Comparison of ENCODE assay signal across 8 cellular contexts in genomic region chr11:12086271-12087074, GRCh38. TPM values are rescaled to one million over a fixed set of nuclear protein-coding genes. Genes with fewer than 3 reads are reported as not detected.
A peak's percentile ranks its signal among the peaks of the same experiment; 100 is the strongest.
DNase-seq lines count a peak whose midpoint lies in the region; ATAC-seq and TF ChIP-seq lines count a peak whose summit lies in the region.

No MANE protein-coding gene starts in this region.

- no peak overlapping the region for H3K4me3 ChIP-seq in MG63
- H3K4me3 ChIP-seq in left lung = no peak overlapping the region
- no peak overlapping the region for H3K4me3 ChIP-seq in upper lobe of right lung
- no peak overlapping the region for H3K4me3 ChIP-seq in neuronal stem cell (ENCODE audit: low read length in 2 of 2)

- H3K27me3 ChIP-seq in MG63 = no peaks in the 10 kb centered on the region
- no peaks in the 10 kb centered on the region for H3K27me3 ChIP-seq in left lung
- H3K27me3 ChIP-seq in upper lobe of right lung = no peaks in the 10 kb centered on the region
- no peaks in the 10 kb centered on the region for H3K27me3 ChIP-seq in neuronal stem cell (ENCODE audit: control insufficient read depth in 3 of 3, insufficient read depth in 3 of 3, low read depth in 1 of 3, low read length in 3 of 3)

- POLR2A ChIA-PET in MCF 10A (lab: Yijun Ruan, JAX) = interaction anchor here (0.7 to 5.5 kb wide), 15 partner anchors 10 to 795 kb away, joined by 3 to 65 read pairs (median 4); partner anchors contain the start of gene MICAL2

- H3K4ac ChIP-seq in neuronal stem cell (ENCODE audit: low read length) = no peak overlapping the region

- H2BK5ac ChIP-seq in neuronal stem cell (ENCODE audit: low read length) = no peak overlapping the region

- DNase-seq in CD1c-positive myeloid dendritic cell (ENCODE audit: extremely low spot score) = peak; percentile 25
- DNase-seq in MG63 = peak; percentile 74
- peak; percentile 82 for DNase-seq in MCF 10A (ENCODE audit: unreplicated experiment)
- peak in 1 of 2 donors; percentile 65 for DNase-seq in left lung
- peak; percentile 70 for DNase-seq in upper lobe of right lung
- no peak for DNase-seq in neuronal stem cell (ENCODE audit: low spot score)
- no peak for DNase-seq in NCI-H2107 treated with DMSO at 0.1 percent for 48 hours (lab: John Stamatoyannopoulos, UW; ENCODE audit: unreplicated experiment)

- H3K9me3 ChIP-seq in MG63 (peaks cover 6% of the 10 kb centered on the region), left lung (no peaks in the 10 kb centered on the region), upper lobe of right lung (no peaks in the 10 kb centered on the region), neuronal stem cell (replicated peaks in 1 of 2; ENCODE audit: control insufficient read depth in 2 of 2, insufficient read depth in 1 of 2, low read depth in 1 of 2, low read length in 2 of 2) (no peaks in the 10 kb centered on the region)

- CTCF ChIA-PET in MCF 10A (lab: Yijun Ruan, JAX) = interaction anchor here (0.6 to 8.6 kb wide), 17 partner anchors 11 to 311 kb away, joined by 3 to 83 read pairs (median 4); no protein-coding TSS in a partner anchor

- H4K91ac ChIP-seq in neuronal stem cell (ENCODE audit: low read depth, low read length, poor library complexity) = no peak overlapping the region

- H2BK12ac ChIP-seq in neuronal stem cell (ENCODE audit: low read length) = no peak overlapping the region

- H3K23ac ChIP-seq in neuronal stem cell (ENCODE audit: low read depth, low read length, poor library complexity) = no peak overlapping the region

- no peak overlapping the region for H4K8ac ChIP-seq in neuronal stem cell (ENCODE audit: low read depth, low read length)

- H2BK15ac ChIP-seq in neuronal stem cell (ENCODE audit: low read length) = no peak overlapping the region

- TF ChIP-seq CTCF in MCF 10A (IDR thresholded peaks at IDR 0.05; ENCODE audit: unreplicated experiment) (no peak), left lung (IDR thresholded peaks at IDR 0.05) (no peak), upper lobe of right lung (IDR thresholded peaks at IDR 0.05) (no peak)

- H2AK5ac ChIP-seq in neuronal stem cell (ENCODE audit: low read depth, low read length) = no peak overlapping the region

- H2AFZ ChIP-seq in neuronal stem cell (ENCODE audit: low read length) = no peak overlapping the region

- no peak overlapping the region for H3K18ac ChIP-seq in neuronal stem cell (ENCODE audit: low read length)

- no peaks in the 10 kb centered on the region for H3K36me3 Mint-ChIP-seq in MCF 10A (ENCODE audit: insufficient read depth, unreplicated experiment)

- H3K4me1 ChIP-seq in left lung (peaks cover 35 to 64% of the 10 kb centered on the region in 2 donors), upper lobe of right lung (peaks cover 62% of the 10 kb centered on the region), neuronal stem cell (ENCODE audit: control insufficient read depth in 2 of 2, insufficient read depth in 1 of 2, low read depth in 1 of 2, low read length in 2 of 2) (peaks cover 0 to 7% of the 10 kb centered on the region in 2 donors)

- whole genome bisulfite sequencing in neuronal stem cell (ENCODE audit: extremely low coverage in 2 of 2, insufficient read length in 2 of 2, insufficient replicate concordance in 1 of 2), 2 donors = no CpG with 5 or more reads among the region's 3 CpGs

- intact Hi-C loops in MCF 10A (cut with micrococcal nuclease) (loop anchor here (5.0 kb wide), 1 partner anchor 39 kb away; no protein-coding TSS in a partner anchor), left lung (cut with DNase I) (no loop called here), upper lobe of right lung (cut with DNase I) (no loop called here)

- peak; percentile 70 for ATAC-seq in left lung
- ATAC-seq in upper lobe of right lung = peak; percentile 55
- no peak for ATAC-seq in HG02642 (IDR thresholded peaks at IDR 0.05; ENCODE audit: poor library complexity, unreplicated experiment)

- H3K9me3 Mint-ChIP-seq in MCF 10A (ENCODE audit: unreplicated experiment) = no peaks in the 10 kb centered on the region

- H3K9ac ChIP-seq in neuronal stem cell (ENCODE audit: low read depth, low read length, poor library complexity) = no peak overlapping the region

- H3K27ac ChIP-seq in left lung (peak overlapping the region; percentile 80), upper lobe of right lung (peak overlapping the region; percentile 47), neuronal stem cell (replicated peaks; ENCODE audit: low read length) (no peak overlapping the region)

- no peaks in the 10 kb centered on the region for H3K27me3 Mint-ChIP-seq in MCF 10A (ENCODE audit: insufficient read depth, unreplicated experiment)

- BruUV-seq in MCF 10A (replicated peaks; lab: Mats Ljungman, UMichigan) = TSS peak; percentile 70

- H3K4me1 Mint-ChIP-seq in MCF 10A (ENCODE audit: insufficient read depth, unreplicated experiment) = peaks cover 40% of the 10 kb centered on the region

- H3K36me3 ChIP-seq in MG63 (no peaks in the 10 kb centered on the region), left lung (no peaks in the 10 kb centered on the region), upper lobe of right lung (no peaks in the 10 kb centered on the region), neuronal stem cell (replicated peaks in 1 of 2; ENCODE audit: control insufficient read depth in 2 of 2, insufficient read depth in 2 of 2, low read length in 2 of 2) (no peaks in the 10 kb centered on the region)

- H3K4me3 Mint-ChIP-seq in MCF 10A (ENCODE audit: unreplicated experiment) = peak overlapping the region; percentile 8

- no peak overlapping the region for H3K14ac ChIP-seq in neuronal stem cell (ENCODE audit: low read length)

- no peak overlapping the region for H2BK120ac ChIP-seq in neuronal stem cell (ENCODE audit: low read depth, low read length)

- no peak overlapping the region for H3K4me2 ChIP-seq in neuronal stem cell (ENCODE audit: insufficient read depth, low read length, poor library complexity, severe bottlenecking)

- peak overlapping the region; percentile 37 for H3K27ac Mint-ChIP-seq in MCF 10A (ENCODE audit: low read depth, unreplicated experiment)

- no peaks in the 10 kb centered on the region for H3K79me1 ChIP-seq in neuronal stem cell (ENCODE audit: low read depth, low read length)

RNA-seq across cellular contexts. Expression of gene MICAL2, which starts 23.9 kb away (rescaled TPM):
- total RNA-seq in MG63 (2014; rRNA removed; shearing (Covaris generic); ENCODE audit: low replicate concordance) = 37.9 and 42.4 TPM in 2 replicates
- 151 and 154 TPM in 2 replicates for total RNA-seq in MCF 10A (2022)
- total RNA-seq in left lung = 100 to 1,000 TPM; 242 to 293 TPM
- total RNA-seq in upper lobe of right lung = 197 TPM
- polyA plus RNA-seq in neuronal stem cell (2013, experiment 1 of 2) = 0.36 TPM
- polyA plus RNA-seq in neuronal stem cell (2013, experiment 2 of 2) = 0.26 TPM

Comparison
In these comparisons a context has a peak if more than half of its experiments do, and no peak if none do; other contexts are left out.
1. DNase-seq: peak in CD1c-positive myeloid dendritic cell (single experiment), MG63 (single experiment), MCF 10A (single experiment) and upper lobe of right lung (single experiment); none in neuronal stem cell (single experiment) and NCI-H2107 treated with DMSO at 0.1 percent for 48 hours (single experiment).